Comparison of ENCODE assay signal across 34 cellular contexts in genomic region chr15:79472446-79472845, GRCh38.
"Had no signal": no experiment of that assay in that cellular context is flagged by ENCODE, and none has a peak within 500 bp of the region (broad histone marks: within the 10 kb centered on the region; RNA-seq: fewer than 3 reads in every experiment).

No MANE protein-coding gene starts in this region.

- H3K9me3 ChIP-seq: MG63 had no signal

- DNase-seq: Karpas-422, Kasumi-1, MG63, MM.1S, MV-4-11, NCI-H1048, NCI-H1092, NCI-H1092 treated with DMSO at 0.1 percent for 48 hours, NCI-H1105, NCI-H1105 treated with DMSO at 0.1 percent for 48 hours, NCI-H1417, NCI-H1417 treated with DMSO at 0.1 percent for 48 hours, NCI-H1436, NCI-H1436 treated with DMSO at 0.1 percent for 48 hours, NCI-H146, NCI-H1694, NCI-H1694 treated with DMSO at 0.1 percent for 48 hours, NCI-H187, NCI-H187 treated with DMSO at 0.1 percent for 48 hours, NCI-H1930, NCI-H2029, NCI-H2029 treated with DMSO at 0.1 percent for 48 hours, NCI-H2081, NCI-H2081 treated with DMSO at 0.1 percent for 48 hours, NCI-H2107, NCI-H2171, NCI-H2171 treated with DMSO at 0.1 percent for 48 hours, NCI-H2227 treated with DMSO at 0.1 percent for 48 hours, NCI-H226, NCI-H345, NCI-H446, NCI-H446 treated with DMSO at 0.1 percent for 48 hours, NCI-H510A, NCI-H510A treated with DMSO at 0.1 percent for 48 hours had no signal

- H3K4me3 ChIP-seq: MG63 had no signal

- H3K36me3 ChIP-seq: MG63 had no signal

- H3K27me3 ChIP-seq: MG63 had no signal
